ENCODE assay signal across 10 cellular contexts in the genomic region with DNA sequence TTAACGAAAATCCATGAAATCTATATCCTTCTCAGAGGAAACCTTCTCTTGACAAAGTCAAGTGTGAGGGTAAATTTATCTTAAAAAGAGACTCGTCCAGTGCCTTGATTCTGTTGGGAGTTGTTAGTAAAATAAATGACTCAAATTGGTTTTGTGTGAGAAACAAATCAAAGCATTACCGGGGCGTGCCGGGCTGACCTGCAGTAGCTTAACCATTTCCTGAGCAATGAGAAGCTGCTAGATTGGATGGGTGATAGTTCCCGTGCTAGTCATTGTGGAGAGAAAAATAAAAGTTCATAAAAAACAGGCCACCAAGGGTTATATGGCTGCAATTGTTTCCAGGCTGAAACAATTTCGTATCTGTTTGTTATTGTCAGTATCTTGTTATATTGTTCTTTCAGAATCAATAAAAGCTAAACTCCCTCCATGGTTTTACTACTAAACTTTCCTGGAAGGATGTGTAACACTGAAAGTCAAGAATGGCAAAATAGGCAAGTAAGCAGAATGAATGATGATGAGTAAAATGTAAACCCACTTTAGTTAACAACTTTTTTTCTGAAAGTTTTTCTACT.
A peak's percentile ranks its signal among the peaks of the same experiment; 100 is the strongest.
DNase-seq lines count a peak whose midpoint lies in the region; ATAC-seq, FAIRE-seq and TF ChIP-seq lines count a peak whose summit lies in the region.
"Had no signal": no experiment of that assay in that cellular context is flagged by ENCODE, and none has a peak within 500 bp of the region (broad histone marks: within the 10 kb centered on the region; RNA-seq: fewer than 3 reads in every experiment).

No MANE protein-coding gene starts in this region.

- ATAC-seq in HG02973 (IDR thresholded peaks at IDR 0.05; ENCODE audit: unreplicated experiment) (no peak), pancreas (no peak), GM18858 (IDR thresholded peaks at IDR 0.05; ENCODE audit: unreplicated experiment) (no peak)

- in situ Hi-C loops in astrocyte of the spinal cord (cut with HindIII; ENCODE audit: low sequenced_read_pairs): no loop called here

- H3K4me3 ChIP-seq in BE2C (ENCODE audit: low read depth, low read length): no peak overlapping the region
- no peak overlapping the region for H3K4me3 ChIP-seq in Loucy (ENCODE audit: low read length, poor library complexity, severe bottlenecking)
- no peak overlapping the region for H3K4me3 ChIP-seq in astrocyte of the spinal cord (ENCODE audit: low read depth, low read length)
- no peak overlapping the region for H3K4me3 ChIP-seq in mesodermal cell (ENCODE audit: extremely low read depth, insufficient read depth, low read length, poor library complexity, severe bottlenecking)
- H3K4me3 ChIP-seq in pancreas: no peak overlapping the region
- H3K4me3 ChIP-seq: ascending aorta had no signal

- H3K36me3 ChIP-seq in BE2C (no peaks in the 10 kb centered on the region), Loucy (ENCODE audit: insufficient read depth, low read length) (no peaks in the 10 kb centered on the region), mesodermal cell (ENCODE audit: control insufficient read depth, insufficient read depth, low read length) (no peaks in the 10 kb centered on the region), pancreas (no peaks in the 10 kb centered on the region)
- H3K36me3 ChIP-seq: ascending aorta had no signal

- no peaks in the 10 kb centered on the region for H3K9me2 ChIP-seq in Loucy (replicated peaks; ENCODE audit: low read depth, low read length)

- H3K9me3 ChIP-seq in BE2C (no peaks in the 10 kb centered on the region), Loucy (ENCODE audit: insufficient read depth, low read depth, low read length) (no peaks in the 10 kb centered on the region), mesodermal cell (ENCODE audit: control insufficient read depth, low read length) (no peaks in the 10 kb centered on the region), pancreas (no peaks in the 10 kb centered on the region)
- H3K9me3 ChIP-seq: ascending aorta had no signal

- peak overlapping the region; percentile 40 for H3K4me2 ChIP-seq in Loucy (ENCODE audit: low read depth, low read length, poor library complexity, severe bottlenecking)

- TF ChIP-seq CTCF in BE2C (IDR thresholded peaks at IDR 0.05; ENCODE audit: low read depth, low read length): no peak
- TF ChIP-seq CTCF in Loucy (conservative IDR thresholded peaks at IDR 0.05; ENCODE audit: low read length): no peak
- TF ChIP-seq CTCF in astrocyte of the spinal cord (IDR thresholded peaks at IDR 0.05; ENCODE audit: low read depth, low read length): no peak
- no peak for TF ChIP-seq CTCF in pancreas (IDR thresholded peaks at IDR 0.05)

- no peaks in the 10 kb centered on the region for H4K20me1 ChIP-seq in Loucy (ENCODE audit: insufficient read depth, low read length, poor library complexity, severe bottlenecking)

- intact Hi-C loops in pancreas (cut with DNase I): no loop called here

- no peak overlapping the region for H3K9ac ChIP-seq in Loucy (ENCODE audit: low read depth, low read length, poor library complexity, severe bottlenecking)

- H3K27me3 ChIP-seq in BE2C (no peaks in the 10 kb centered on the region), Loucy (ENCODE audit: insufficient read depth, low read length, poor library complexity, severe bottlenecking) (no peaks in the 10 kb centered on the region), pancreas (peaks cover 0 to 8% (median 3%) of the 10 kb centered on the region in 4 donors)
- H3K27me3 ChIP-seq: ascending aorta had no signal

- no peaks in the 10 kb centered on the region for H3F3A ChIP-seq in Loucy (ENCODE audit: low read depth)

- H2AFZ ChIP-seq in Loucy (ENCODE audit: low read length): no peak overlapping the region

- WGBS in mesodermal cell (ENCODE audit: insufficient coverage in 2 of 2), 2 experiments: 62 to 67% methylated on average over 4 to 5 of the region's 7 CpGs
- 26 to 28% methylated on average over 7 of the region's 7 CpGs for WGBS in pancreas, 2 donors

- no peaks in the 10 kb centered on the region for H3K79me2 ChIP-seq in Loucy (ENCODE audit: insufficient read depth, low read length)

- no peaks in the 10 kb centered on the region; the same call in 1 of the 2 replicates for H3K4me1 ChIP-seq in BE2C
- peaks cover 10% of the 10 kb centered on the region for H3K4me1 ChIP-seq in Loucy (ENCODE audit: insufficient read depth, low read length, poor library complexity, severe bottlenecking)
- peaks cover 26% of the 10 kb centered on the region for H3K4me1 ChIP-seq in mesodermal cell (ENCODE audit: control insufficient read depth, insufficient read depth, low read length, poor library complexity, severe bottlenecking)
- H3K4me1 ChIP-seq in pancreas: peaks cover 0 to 7% (median 0%) of the 10 kb centered on the region in 3 donors
- H3K4me1 ChIP-seq: ascending aorta had no signal

- DNase-seq in BE2C (peak; percentile 8), astrocyte of the spinal cord (ENCODE audit: low read depth, low spot score) (peak; percentile 62), pancreas (no peak), GF-D8 (lab: John Stamatoyannopoulos, UW) (no peak)
- DNase-seq: NCI-H524 had no signal

- peak overlapping the region; percentile 85 for H3K27ac ChIP-seq in mesodermal cell (ENCODE audit: low read depth, low read length, severe bottlenecking)
- H3K27ac ChIP-seq in pancreas: no peak overlapping the region
- H3K27ac ChIP-seq: ascending aorta had no signal

- FAIRE-seq in pancreas (lab: Jason Lieb, UNC): no peak

Comparison
In these comparisons a context has a peak if more than half of its experiments do, and no peak if none do; other contexts are left out.
1. DNase-seq: peak in BE2C (single experiment) and astrocyte of the spinal cord (single experiment); none in pancreas (0 of 6) and GF-D8 (single experiment).